Comparison of ENCODE assay signal across 1 cellular context in genomic region chr10:119689016-119689564, GRCh38.
TF ChIP-seq lines count a peak whose summit lies in the region.

No MANE protein-coding gene starts in this region.

TF ChIP-seq in H1, 55 proteins besides CTCF, POLR2A, EP300 and RAD21:
- TF ChIP-seq YY1 (IDR thresholded peaks at IDR 0.05; ENCODE audit: low read depth, low read length) = peak; percentile 19; the same call in 1 of the 2 replicates
- no peak for TF ChIP-seq SRF (IDR thresholded peaks at IDR 0.05; ENCODE audit: low read depth, low read length)
- no peak for TF ChIP-seq PHF8 (conservative IDR thresholded peaks at IDR 0.05; ENCODE audit: low read depth, low read length)
